ENCODE assay signal across 28 cellular contexts in genomic region chr5:19270153-19270552, GRCh38.
A peak's percentile ranks its signal among the peaks of the same experiment; 100 is the strongest.
DNase-seq lines count a peak whose midpoint lies in the region; ATAC-seq and TF ChIP-seq lines count a peak whose summit lies in the region.
"Had no signal": no experiment of that assay in that cellular context is flagged by ENCODE, and none has a peak within 500 bp of the region (broad histone marks: within the 10 kb centered on the region; RNA-seq: fewer than 3 reads in every experiment).

No MANE protein-coding gene starts in this region.

- no peaks in the 10 kb centered on the region; the same call in 1 of the 2 replicates for H3K9me3 ChIP-seq in Karpas-422 (ENCODE audit: low read length)
- H3K9me3 ChIP-seq in esophagus squamous epithelium: no peaks in the 10 kb centered on the region
- H3K9me3 ChIP-seq: gastrocnemius medialis, SJSA1, uterus had no signal

- H3K9ac ChIP-seq in Karpas-422 (ENCODE audit: low read length): no peak overlapping the region
- H3K9ac ChIP-seq: KMS-11 had no signal

- no peaks in the 10 kb centered on the region for H3K9me2 ChIP-seq in Karpas-422 (replicated peaks; ENCODE audit: insufficient read depth, low read length)

- H3K4me1 ChIP-seq in Karpas-422 (ENCODE audit: low read length) (peaks cover 77% of the 10 kb centered on the region), esophagus squamous epithelium (no peaks in the 10 kb centered on the region)
- H3K4me1 ChIP-seq: gastrocnemius medialis, SJSA1, uterus had no signal

- no peaks in the 10 kb centered on the region for H4K20me1 ChIP-seq in Karpas-422 (ENCODE audit: insufficient read depth, low read depth, low read length)

- H2AFZ ChIP-seq in Karpas-422 (ENCODE audit: low read length): no peak overlapping the region

- intact Hi-C loops in esophagus squamous epithelium (cut with DNase I): no loop called here

- no peaks in the 10 kb centered on the region for H3K79me2 ChIP-seq in Karpas-422 (ENCODE audit: low read length)

- no peaks in the 10 kb centered on the region for H3K27me3 ChIP-seq in Karpas-422 (ENCODE audit: low read length)
- no peaks in the 10 kb centered on the region for H3K27me3 ChIP-seq in esophagus squamous epithelium
- H3K27me3 ChIP-seq: gastrocnemius medialis, SJSA1, uterus had no signal

- H3K36me3 ChIP-seq in Karpas-422 (ENCODE audit: insufficient read depth, low read length) (no peaks in the 10 kb centered on the region), esophagus squamous epithelium (no peaks in the 10 kb centered on the region)
- H3K36me3 ChIP-seq: gastrocnemius medialis, SJSA1, uterus had no signal

- no peak for TF ChIP-seq CTCF in esophagus squamous epithelium (IDR thresholded peaks at IDR 0.05)

- ATAC-seq in GM18505 (IDR thresholded peaks at IDR 0.05; ENCODE audit: unreplicated experiment): no peak
- ATAC-seq: activated CD8-positive, alpha-beta T cell treated with anti-CD3 and anti-CD28 coated beads, Interleukin-2, amount 10 ng/mL, durations not matched to agents 7 days and 5 days; activated T-cell treated with anti-CD3 and anti-CD28 coated beads, Interleukin-2, amount 50 U/mL, for 4 hours; gastrocnemius medialis; natural killer cell; PC-3; WTC11 had no signal

- peak overlapping the region; percentile 55 for H3K4me2 ChIP-seq in Karpas-422 (ENCODE audit: low read depth, low read length, poor library complexity, severe bottlenecking)
- H3K4me2 ChIP-seq: KMS-11 had no signal

- H3K4me3 ChIP-seq in Karpas-422 (ENCODE audit: low read length) (peak overlapping the region; percentile 33; the same call in 1 of the 2 replicates), esophagus squamous epithelium (no peak overlapping the region)
- H3K4me3 ChIP-seq: gastrocnemius medialis, SJSA1, skin epidermis, uterus had no signal

- peak; percentile 62 for DNase-seq in D341Med (ENCODE audit: low spot score)
- peak; percentile 95 for DNase-seq in Karpas-422
- DNase-seq in NCI-H748 (lab: John Stamatoyannopoulos, UW; ENCODE audit: unreplicated experiment): peak; percentile 95
- DNase-seq in iPS-NIHi11 (ENCODE audit: low spot score): peak; percentile 10
- DNase-seq in hepatic stellate cell (ENCODE audit: low spot score): no peak
- no peak for DNase-seq in cerebellar nuclear complex (lab: John Stamatoyannopoulos, UW)
- no peak for DNase-seq in esophagus squamous epithelium (lab: John Stamatoyannopoulos, UW)
- DNase-seq: activated CD8-positive, alpha-beta T cell treated with anti-CD3 and anti-CD28 coated beads, Interleukin-2, amount 10 ng/mL, durations not matched to agents 7 days and 5 days; activated naive CD4-positive, alpha-beta T cell treated with anti-CD3 and anti-CD28 coated beads, Interleukin-2, amount 10 ng/mL, durations not matched to agents 7 days and 5 days; activated T-cell treated with anti-CD3 and anti-CD28 coated beads, Interleukin-2, amount 50 U/mL, for 4 hours; aorta; central memory CD4-positive, alpha-beta T cell; DMS79; gastrocnemius medialis; mesenchymal stem cell; natural killer cell; NCI-H2227 treated with DMSO at 0.1 percent for 48 hours; posterior cingulate gyrus; stimulated activated CD4-positive, alpha-beta T cell treated with anti-CD3 and anti-CD28 coated beads, Interleukin-4, amount 100 ng/mL, for 24 hours; T-helper 2 cell; uterus had no signal

- 74 to 77% methylated on average over 4 of the region's 4 CpGs for WGBS in esophagus squamous epithelium, 2 donors

- H3K27ac ChIP-seq in Karpas-422 (ENCODE audit: low read length) (peak overlapping the region; percentile 95), esophagus squamous epithelium (no peak overlapping the region)
- H3K27ac ChIP-seq: C4-2B, gastrocnemius medialis, KMS-11, SJSA1, skin epidermis, uterus had no signal

- TF ChIP-seq POLR2A in GM18505 (IDR thresholded peaks at IDR 0.05; ENCODE audit: borderline replicate concordance, extremely low read depth, insufficient read depth, insufficient read length) (no peak), esophagus squamous epithelium (IDR thresholded peaks at IDR 0.05) (no peak)

Comparison
In these comparisons a context has a peak if more than half of its experiments do, and no peak if none do; other contexts are left out.
1. DNase-seq: peak in D341Med (single experiment), Karpas-422 (single experiment), NCI-H748 (single experiment) and iPS-NIHi11 (single experiment); none in hepatic stellate cell (single experiment), cerebellar nuclear complex (0 of 2) and esophagus squamous epithelium (single experiment).